In genomic region chrX:94455782-94456181, GRCh38 we compare ENCODE assay signal across 21 cellular contexts.
"Had no signal": no experiment of that assay in that cellular context is flagged by ENCODE, and none has a peak within 500 bp of the region (broad histone marks: within the 10 kb centered on the region; RNA-seq: fewer than 3 reads in every experiment).

No MANE protein-coding gene starts in this region.

- H3K27ac ChIP-seq: colonic mucosa, hepatocyte, right atrium auricular region, sigmoid colon, skin epidermis, stomach, thoracic aorta, transverse colon had no signal

- ATAC-seq: left lobe of liver; mucosa of descending colon; naive thymus-derived CD8-positive, alpha-beta T cell; stimulated activated naive B cell treated with anti-CD40 and anti-IgM and Interleukin-4, amounts not matched to agents 10 μg/mL and 1 μg/mL and 100 μg/mL, for 72 hours had no signal

- H3K4me2 ChIP-seq: hepatocyte had no signal

- H3K27me3 ChIP-seq: colonic mucosa, hepatocyte, right atrium auricular region, sigmoid colon, stomach, transverse colon had no signal

- H2AFZ ChIP-seq: hepatocyte had no signal

- H3K27me3 Mint-ChIP-seq: naive thymus-derived CD8-positive, alpha-beta T cell; stimulated activated naive B cell treated with anti-CD40 and anti-IgM and Interleukin-4, amounts not matched to agents 10 μg/mL and 1 μg/mL and 100 μg/mL, for 72 hours had no signal

- H3K9me3 ChIP-seq: colonic mucosa, mucosa of descending colon, right atrium auricular region, sigmoid colon, stomach, thoracic aorta, transverse colon had no signal

- H3K36me3 Mint-ChIP-seq: naive thymus-derived CD8-positive, alpha-beta T cell; stimulated activated naive B cell treated with anti-CD40 and anti-IgM and Interleukin-4, amounts not matched to agents 10 μg/mL and 1 μg/mL and 100 μg/mL, for 72 hours had no signal

- H3K27ac Mint-ChIP-seq: naive thymus-derived CD8-positive, alpha-beta T cell; stimulated activated naive B cell treated with anti-CD40 and anti-IgM and Interleukin-4, amounts not matched to agents 10 μg/mL and 1 μg/mL and 100 μg/mL, for 72 hours had no signal

- H3K36me3 ChIP-seq: colonic mucosa, right atrium auricular region, sigmoid colon, stomach, thoracic aorta, transverse colon had no signal

- H3K4me1 ChIP-seq: colonic mucosa, right atrium auricular region, sigmoid colon, stomach, transverse colon had no signal

- H3K9me3 Mint-ChIP-seq: stimulated activated naive B cell treated with anti-CD40 and anti-IgM and Interleukin-4, amounts not matched to agents 10 μg/mL and 1 μg/mL and 100 μg/mL, for 72 hours had no signal

- H3K4me1 Mint-ChIP-seq: naive thymus-derived CD8-positive, alpha-beta T cell; stimulated activated naive B cell treated with anti-CD40 and anti-IgM and Interleukin-4, amounts not matched to agents 10 μg/mL and 1 μg/mL and 100 μg/mL, for 72 hours had no signal

- H3K79me2 ChIP-seq: hepatocyte had no signal

- DNase-seq: colonic mucosa; dermis blood vessel endothelial cell; foreskin melanocyte; head of caudate nucleus; islet precursor cell; mammary epithelial cell; mucosa of descending colon; naive thymus-derived CD8-positive, alpha-beta T cell; posterior cingulate gyrus; sigmoid colon; stimulated activated CD4-positive, alpha-beta T cell treated with anti-CD3 and anti-CD28 coated beads, Interleukin-2, amount 100 ng/mL, for 24 hours; stimulated activated CD4-positive, alpha-beta T cell treated with anti-CD3 and anti-CD28 coated beads, Interleukin-4, amount 100 ng/mL, for 4 hours; stimulated activated naive B cell treated with anti-CD40 and anti-IgM and Interleukin-4, amounts not matched to agents 10 μg/mL and 1 μg/mL and 100 μg/mL, for 72 hours; stomach; substantia nigra; transverse colon had no signal

- H3K4me3 ChIP-seq: colonic mucosa, hepatocyte, mucosa of descending colon, right atrium auricular region, sigmoid colon, skin epidermis, stomach, thoracic aorta, transverse colon had no signal

- H3K4me3 Mint-ChIP-seq: naive thymus-derived CD8-positive, alpha-beta T cell; stimulated activated naive B cell treated with anti-CD40 and anti-IgM and Interleukin-4, amounts not matched to agents 10 μg/mL and 1 μg/mL and 100 μg/mL, for 72 hours had no signal
